ENCODE assay signal across 8 cellular contexts in the genomic region with DNA sequence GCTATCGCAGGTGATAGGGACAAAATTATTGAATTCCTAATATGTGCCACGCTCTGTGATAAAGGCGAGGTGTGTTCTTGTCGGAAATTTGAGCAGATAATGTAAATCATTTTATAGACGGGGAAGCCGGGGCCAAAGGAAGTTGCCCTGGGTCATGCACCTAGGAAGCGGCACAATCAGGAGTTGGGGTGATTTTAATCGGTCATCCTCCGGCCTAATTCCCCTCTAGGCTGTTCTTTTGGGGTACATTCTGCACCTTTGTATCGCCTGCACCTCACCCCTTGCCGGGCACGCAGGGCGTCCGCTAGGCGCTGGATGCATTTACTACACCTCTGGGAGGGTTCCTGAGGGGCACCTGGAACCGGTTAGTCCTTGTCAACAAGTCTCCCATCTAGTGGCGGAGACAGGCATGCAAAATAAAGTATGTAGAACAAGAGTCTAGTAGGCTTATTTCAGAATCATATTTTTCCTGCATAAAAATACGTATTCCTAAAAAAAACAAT. TPM values are rescaled to one million over a fixed set of nuclear protein-coding genes. Genes with fewer than 3 reads are reported as not detected.
A peak's percentile ranks its signal among the peaks of the same experiment; 100 is the strongest.
DNase-seq lines count a peak whose midpoint lies in the region; ATAC-seq, FAIRE-seq and TF ChIP-seq lines count a peak whose summit lies in the region.

No MANE protein-coding gene starts in this region.

- no peak for TF ChIP-seq EP300 in neural cell (conservative IDR thresholded peaks at IDR 0.05; ENCODE audit: poor library complexity, severe bottlenecking)

- H3K36me3 ChIP-seq in neural cell (ENCODE audit: insufficient read depth, low read length), result no peaks in the 10 kb centered on the region

- H3K9me3 ChIP-seq in neural cell (ENCODE audit: low read length), result no peaks in the 10 kb centered on the region

- no peaks in the 10 kb centered on the region for H3K27me3 ChIP-seq in neural cell (ENCODE audit: insufficient read depth, low read depth, low read length)

- H3K4me3 ChIP-seq in neural cell (ENCODE audit: low read length), result peak overlapping the region; percentile 99

- H3K4me2 ChIP-seq in neural cell (ENCODE audit: low read length), result peak overlapping the region; percentile 58

- TF ChIP-seq CTCF in neural cell (IDR thresholded peaks at IDR 0.05; ENCODE audit: poor library complexity, severe bottlenecking), result peak; percentile 62

- no peaks in the 10 kb centered on the region for H3K9me2 ChIP-seq in neural cell (ENCODE audit: insufficient read depth, low read length)

- no peaks in the 10 kb centered on the region for H4K20me1 ChIP-seq in neural cell (ENCODE audit: insufficient read depth)

- peak; percentile 34 for TF ChIP-seq RAD21 in neural cell (conservative IDR thresholded peaks at IDR 0.05)

- H3F3A ChIP-seq in neural cell (ENCODE audit: insufficient read depth, low read length, poor library complexity, severe bottlenecking), result no peaks in the 10 kb centered on the region

- peak; percentile 83 for FAIRE-seq in GM18507 (lab: Jason Lieb, UNC)

- peaks cover 17% of the 10 kb centered on the region for H3K79me2 ChIP-seq in neural cell (replicated peaks; ENCODE audit: insufficient read depth, low read length)

- DNase-seq in AML-193 (lab: John Stamatoyannopoulos, UW), result peak; percentile 24 to 41
- DNase-seq in GM18507 (ENCODE audit: extremely low spot score, insufficient read length, low read depth), result peak; percentile 33
- DNase-seq in NCI-H526 (lab: John Stamatoyannopoulos, UW), result peak; percentile 70 to 87
- peak; percentile 57 for DNase-seq in activated T-cell treated with anti-CD3 and anti-CD28 coated beads, Interleukin-2, amount 50 U/mL, for 1 hour
- DNase-seq in fibroblast of peridontal ligament (ENCODE audit: extremely low read depth), result peak; percentile 37
- no peak for DNase-seq in retina

- peak; percentile 50 for ATAC-seq in HG03066 (IDR thresholded peaks at IDR 0.05; ENCODE audit: low read depth, unreplicated experiment)

- H3K27ac ChIP-seq in neural cell (ENCODE audit: low read length), result no peak overlapping the region

- H3K9ac ChIP-seq in neural cell (ENCODE audit: low read length), result peak overlapping the region; percentile 77

- peak overlapping the region; percentile 77 for H2AFZ ChIP-seq in neural cell (ENCODE audit: low read depth, low read length)

TF ChIP-seq in neural cell, 6 proteins besides CTCF, POLR2A, EP300 and RAD21:
- TF ChIP-seq, protein P1, sequence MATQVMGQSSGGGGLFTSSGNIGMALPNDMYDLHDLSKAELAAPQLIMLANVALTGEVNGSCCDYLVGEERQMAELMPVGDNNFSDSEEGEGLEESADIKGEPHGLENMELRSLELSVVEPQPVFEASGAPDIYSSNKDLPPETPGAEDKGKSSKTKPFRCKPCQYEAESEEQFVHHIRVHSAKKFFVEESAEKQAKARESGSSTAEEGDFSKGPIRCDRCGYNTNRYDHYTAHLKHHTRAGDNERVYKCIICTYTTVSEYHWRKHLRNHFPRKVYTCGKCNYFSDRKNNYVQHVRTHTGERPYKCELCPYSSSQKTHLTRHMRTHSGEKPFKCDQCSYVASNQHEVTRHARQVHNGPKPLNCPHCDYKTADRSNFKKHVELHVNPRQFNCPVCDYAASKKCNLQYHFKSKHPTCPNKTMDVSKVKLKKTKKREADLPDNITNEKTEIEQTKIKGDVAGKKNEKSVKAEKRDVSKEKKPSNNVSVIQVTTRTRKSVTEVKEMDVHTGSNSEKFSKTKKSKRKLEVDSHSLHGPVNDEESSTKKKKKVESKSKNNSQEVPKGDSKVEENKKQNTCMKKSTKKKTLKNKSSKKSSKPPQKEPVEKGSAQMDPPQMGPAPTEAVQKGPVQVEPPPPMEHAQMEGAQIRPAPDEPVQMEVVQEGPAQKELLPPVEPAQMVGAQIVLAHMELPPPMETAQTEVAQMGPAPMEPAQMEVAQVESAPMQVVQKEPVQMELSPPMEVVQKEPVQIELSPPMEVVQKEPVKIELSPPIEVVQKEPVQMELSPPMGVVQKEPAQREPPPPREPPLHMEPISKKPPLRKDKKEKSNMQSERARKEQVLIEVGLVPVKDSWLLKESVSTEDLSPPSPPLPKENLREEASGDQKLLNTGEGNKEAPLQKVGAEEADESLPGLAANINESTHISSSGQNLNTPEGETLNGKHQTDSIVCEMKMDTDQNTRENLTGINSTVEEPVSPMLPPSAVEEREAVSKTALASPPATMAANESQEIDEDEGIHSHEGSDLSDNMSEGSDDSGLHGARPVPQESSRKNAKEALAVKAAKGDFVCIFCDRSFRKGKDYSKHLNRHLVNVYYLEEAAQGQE (IDR thresholded peaks at IDR 0.05; ENCODE audit: borderline replicate concordance), result no peak
- TF ChIP-seq SMC3 (conservative IDR thresholded peaks at IDR 0.05; ENCODE audit: poor library complexity), result peak; percentile 64

RNA-seq across cellular contexts. Expression of a gene that starts 0.6 kb away (rescaled TPM):
- polyA plus RNA-seq in neural cell, result 30.3 and 48.2 TPM in 2 replicates
- 18.2 and 19.2 TPM in 2 replicates for polyA minus RNA-seq in neural cell

RNA-seq across cellular contexts. Expression of a gene that starts 16.8 kb away (rescaled TPM):
- not detected in 2 replicates for polyA plus RNA-seq in neural cell
- not detected in 2 replicates for polyA minus RNA-seq in neural cell

RNA-seq across cellular contexts. Expression of a gene that starts 59.6 kb away (rescaled TPM):
- 0.12 and 0.42 TPM in 2 replicates for polyA plus RNA-seq in neural cell
- polyA minus RNA-seq in neural cell, result not detected in 2 replicates
